In genomic region chr16:31094088-31094423, GRCh38 we compare ENCODE assay signal across 8 cellular contexts. TPM values are rescaled to one million over a fixed set of nuclear protein-coding genes. Genes with fewer than 3 reads are reported as not detected.
DNase-seq lines count a peak whose midpoint lies in the region; ATAC-seq and TF ChIP-seq lines count a peak whose summit lies in the region.

No MANE protein-coding gene starts in this region.

- H3K9me2 ChIP-seq in PC-3 (replicated peaks; ENCODE audit: low read length) = no peaks in the 10 kb centered on the region

- H4K20me1 ChIP-seq in PC-3 (ENCODE audit: low read length) = peaks cover 5% of the 10 kb centered on the region; the same call in 1 of the 2 replicates

- DNase-seq in DMS79 treated with DMSO at 0.1 percent for 48 hours (lab: John Stamatoyannopoulos, UW) (peak; percentile 31), DMS79 (lab: John Stamatoyannopoulos, UW) (no peak), PC-3 (no peak), epidermal melanocyte (ENCODE audit: insufficient read length, low spot score) (peak; percentile 11), SIG-M5 (lab: John Stamatoyannopoulos, UW) (no peak)

- H3K9me3 Mint-ChIP-seq in nephron = no peaks in the 10 kb centered on the region

- peak overlapping the region; percentile 90 to 95 (median 94) for H3K4me3 Mint-ChIP-seq in nephron

- CTCF ChIA-PET in PC-3 (lab: Charles Lee) = no interaction called here

- POLR2A ChIA-PET in PC-3 (lab: Charles Lee; ENCODE audit: unreplicated experiment) = interaction anchor here (0.6 kb wide), 1 partner anchor 48 kb away, joined by 10 read pairs; no protein-coding TSS in a partner anchor

- H3K27me3 ChIP-seq in PC-3 (ENCODE audit: low read length) = no peaks in the 10 kb centered on the region

- peaks cover 10% of the 10 kb centered on the region for H3K36me3 Mint-ChIP-seq in nephron (ENCODE audit: low read depth)

- H3F3A ChIP-seq in PC-3 (ENCODE audit: low read length, unreplicated experiment) = no peaks in the 10 kb centered on the region

- H3K27ac ChIP-seq in PC-3 (ENCODE audit: low read length) = peak overlapping the region; percentile 68

- peak overlapping the region; percentile 90 for H3K9ac ChIP-seq in PC-3 (ENCODE audit: low read length)

- peak overlapping the region; percentile 91 for H2AFZ ChIP-seq in PC-3 (ENCODE audit: low read length)

- H3K79me2 ChIP-seq in PC-3 (ENCODE audit: low read length) = peaks cover 23% of the 10 kb centered on the region

- peaks cover 3% of the 10 kb centered on the region; the same call in 1 of the 2 replicates for H3K36me3 ChIP-seq in PC-3 (ENCODE audit: low read depth, low read length)

- intact Hi-C loops in PC-3 (cut with micrococcal nuclease) = loop anchor here (1.0 to 5.0 kb wide), 4 partner anchors 20 to 773 kb away; partner anchors contain the start of genes HSD3B7, ZNF646 and ZNF668

- ATAC-seq in PC-3 (peak; percentile 2), GM18498 (IDR thresholded peaks at IDR 0.05; ENCODE audit: unreplicated experiment) (no peak), GM21529 (IDR thresholded peaks at IDR 0.05; ENCODE audit: unreplicated experiment) (no peak)

- TF ChIP-seq CTCF in PC-3 (conservative IDR thresholded peaks at IDR 0.05; ENCODE audit: low read depth, low read length) (no peak), nephron (IDR thresholded peaks at IDR 0.05; ENCODE audit: unreplicated experiment in 3 of 3) (no peak)

- H3K9me3 ChIP-seq in PC-3 (ENCODE audit: low read length) = no peaks in the 10 kb centered on the region

- H3K4me2 ChIP-seq in PC-3 (ENCODE audit: low read length) = peak overlapping the region; percentile 93

- no peaks in the 10 kb centered on the region for H3K27me3 Mint-ChIP-seq in nephron (ENCODE audit: low read depth)

- H3K4me1 Mint-ChIP-seq in nephron = peaks cover 13% of the 10 kb centered on the region

- peak overlapping the region; percentile 24 to 79 (median 66) for H3K27ac Mint-ChIP-seq in nephron

- H3K4me3 ChIP-seq in PC-3 (ENCODE audit: low read length) = peak overlapping the region; percentile 98

- BruUV-seq in PC-3 (replicated peaks; lab: Mats Ljungman, UMichigan) = TSS peak; percentile 51

- H3K4me1 ChIP-seq in PC-3 (ENCODE audit: insufficient read depth, low read length) = peaks cover 7% of the 10 kb centered on the region; the same call in 1 of the 2 replicates

RNA-seq across cellular contexts. Expression of gene VKORC1, which starts 0.5 kb away (rescaled TPM):
- total RNA-seq in PC-3 (2014; rRNA removed) = 105 and 127 TPM in 2 replicates

RNA-seq across cellular contexts. Expression of gene PRSS53, which starts 5.3 kb away (rescaled TPM):
- 3.8 and 5.8 TPM in 2 replicates for total RNA-seq in PC-3 (2014; rRNA removed)

RNA-seq across cellular contexts. Expression of gene BCKDK, which starts 14.1 kb away (rescaled TPM):
- 47.7 and 69.1 TPM in 2 replicates for total RNA-seq in PC-3 (2014; rRNA removed)

RNA-seq across cellular contexts. Expression of gene ZNF646, which starts 19.8 kb away (rescaled TPM):
- total RNA-seq in PC-3 (2014; rRNA removed) = 5.5 and 8.5 TPM in 2 replicates

RNA-seq across cellular contexts. Expression of gene ZNF668, which starts 20.0 kb away (rescaled TPM):
- 15.6 and 19.2 TPM in 2 replicates for total RNA-seq in PC-3 (2014; rRNA removed)

Comparison
In these comparisons a context has a peak if more than half of its experiments do, and no peak if none do; other contexts are left out.
1. DNase-seq: peak in DMS79 treated with DMSO at 0.1 percent for 48 hours (single experiment) and epidermal melanocyte (single experiment); none in DMS79 (single experiment), PC-3 (single experiment) and SIG-M5 (single experiment).